18 cellular contexts compared by ENCODE assay signal in the genomic region with DNA sequence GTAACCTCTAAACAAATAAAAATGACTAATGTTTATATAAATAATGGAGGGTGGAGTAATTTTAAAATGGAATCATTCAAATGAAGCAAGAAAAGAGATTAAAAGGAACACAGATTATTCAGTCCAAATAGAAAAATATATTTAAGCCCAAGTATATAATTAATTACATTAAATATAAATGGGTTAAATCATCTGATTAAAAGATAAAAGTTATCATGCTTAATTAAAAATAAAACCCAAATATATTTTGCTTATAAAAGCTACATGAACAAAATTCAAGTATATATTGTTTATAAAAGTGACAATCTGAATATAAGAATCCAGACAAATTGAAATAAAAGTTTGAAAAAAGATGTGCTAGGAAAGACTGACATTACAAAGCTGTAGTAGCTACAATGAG.
DNase-seq lines count a peak whose midpoint lies in the region; ATAC-seq and FAIRE-seq lines count a peak whose summit lies in the region.
"Had no signal": no experiment of that assay in that cellular context is flagged by ENCODE, and none has a peak within 500 bp of the region (broad histone marks: within the 10 kb centered on the region; RNA-seq: fewer than 3 reads in every experiment).

No MANE protein-coding gene starts in this region.

- H3K36me3 Mint-ChIP-seq in stimulated activated naive B cell treated with anti-CD40 and anti-IgM and Interleukin-4, amounts not matched to agents 10 μg/mL and 1 μg/mL and 100 μg/mL, for 72 hours = peaks cover 17 to 34% of the 10 kb centered on the region in 2 donors
- H3K36me3 Mint-ChIP-seq: CD8-positive, alpha-beta T cell had no signal

- no peak for ATAC-seq in HG03378 (IDR thresholded peaks at IDR 0.05; ENCODE audit: unreplicated experiment)
- no peak for ATAC-seq in stimulated activated naive B cell treated with anti-CD40 and anti-IgM and Interleukin-4, amounts not matched to agents 10 μg/mL and 1 μg/mL and 100 μg/mL, for 72 hours (replicated peaks)
- ATAC-seq: A549; CD8-positive, alpha-beta T cell; GM12878 had no signal

- H3K4me3 Mint-ChIP-seq in stimulated activated naive B cell treated with anti-CD40 and anti-IgM and Interleukin-4, amounts not matched to agents 10 μg/mL and 1 μg/mL and 100 μg/mL, for 72 hours = no peak overlapping the region
- H3K4me3 Mint-ChIP-seq: B cell; CD4-positive, alpha-beta T cell; CD8-positive, alpha-beta T cell had no signal

- H3K9me3 Mint-ChIP-seq in stimulated activated naive B cell treated with anti-CD40 and anti-IgM and Interleukin-4, amounts not matched to agents 10 μg/mL and 1 μg/mL and 100 μg/mL, for 72 hours = peaks cover 25 to 29% of the 10 kb centered on the region in 2 donors

- H3K27ac Mint-ChIP-seq in stimulated activated naive B cell treated with anti-CD40 and anti-IgM and Interleukin-4, amounts not matched to agents 10 μg/mL and 1 μg/mL and 100 μg/mL, for 72 hours = no peak overlapping the region
- H3K27ac Mint-ChIP-seq: CD4-positive, alpha-beta T cell; CD8-positive, alpha-beta T cell had no signal

- DNase-seq in OCI-M1 (lab: John Stamatoyannopoulos, UW) = no peak
- no peak for DNase-seq in stimulated activated naive B cell treated with anti-CD40 and anti-IgM and Interleukin-4, amounts not matched to agents 10 μg/mL and 1 μg/mL and 100 μg/mL, for 72 hours
- DNase-seq: 8988T; AML-193; Caco-2; Calu3; CD4-positive, alpha-beta T cell; CD8-positive, alpha-beta T cell; DMS79 treated with DMSO at 0.1 percent for 48 hours had no signal

- peaks cover 30 to 39% of the 10 kb centered on the region in 2 donors for H3K4me1 Mint-ChIP-seq in stimulated activated naive B cell treated with anti-CD40 and anti-IgM and Interleukin-4, amounts not matched to agents 10 μg/mL and 1 μg/mL and 100 μg/mL, for 72 hours

- H3K27me3 Mint-ChIP-seq in stimulated activated naive B cell treated with anti-CD40 and anti-IgM and Interleukin-4, amounts not matched to agents 10 μg/mL and 1 μg/mL and 100 μg/mL, for 72 hours = no peaks in the 10 kb centered on the region
- H3K27me3 Mint-ChIP-seq: B cell had no signal

- FAIRE-seq in G401.6 (lab: Jason Lieb, UNC) = peak; percentile 31
- FAIRE-seq in colon (lab: Jason Lieb, UNC) = peak; percentile 18
- FAIRE-seq: A549, D721Med, GM12878, GM12892, GM18507 had no signal
